ENCODE assay signal across 14 cellular contexts in the genomic region with DNA sequence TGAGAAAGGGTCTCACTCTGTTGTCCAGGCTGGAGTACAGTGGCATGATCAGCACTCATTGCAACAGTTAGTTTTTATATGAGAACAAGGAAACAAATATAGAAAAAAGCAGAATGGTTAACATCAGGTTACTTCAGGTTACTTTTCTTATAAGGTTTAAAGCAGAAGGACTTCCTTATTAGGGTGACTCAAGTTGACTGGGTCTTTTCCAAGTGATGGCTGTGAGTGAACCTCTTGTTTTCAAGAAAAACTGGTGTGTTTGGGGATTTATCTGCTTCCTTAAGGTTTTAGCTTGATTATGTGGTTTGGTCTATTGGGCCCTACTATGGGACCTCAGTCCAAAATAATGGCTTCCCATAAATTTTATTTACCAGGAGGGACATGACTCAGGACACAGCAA.
DNase-seq lines count a peak whose midpoint lies in the region; ATAC-seq and TF ChIP-seq lines count a peak whose summit lies in the region.
"Had no signal": no experiment of that assay in that cellular context is flagged by ENCODE, and none has a peak within 500 bp of the region (broad histone marks: within the 10 kb centered on the region; RNA-seq: fewer than 3 reads in every experiment).

No MANE protein-coding gene starts in this region.

- H3K4me1 Mint-ChIP-seq in activated CD4-positive, alpha-beta T cell treated with anti-CD3 and anti-CD28 coated beads, Interleukin-2, amount 10 ng/mL, durations not matched to agents 24 days and 14 days, result peaks cover 30% of the 10 kb centered on the region

- no peak overlapping the region for H3K4me2 ChIP-seq in IMR-90 (ENCODE audit: low read depth, low read length)
- H3K4me2 ChIP-seq in mammary epithelial cell (ENCODE audit: insufficient read depth, low read depth, low read length), result no peak overlapping the region

- no peak for TF ChIP-seq POLR2A in IMR-90 (IDR thresholded peaks at IDR 0.05; ENCODE audit: low read depth, low read length)
- no peak for TF ChIP-seq POLR2A in gastrocnemius medialis (IDR thresholded peaks at IDR 0.05)

- H3K4me3 Mint-ChIP-seq in activated CD4-positive, alpha-beta T cell treated with anti-CD3 and anti-CD28 coated beads, Interleukin-2, amount 10 ng/mL, durations not matched to agents 24 days and 14 days, result no peak overlapping the region
- H3K4me3 Mint-ChIP-seq: activated CD4-positive, alpha-beta memory T cell treated with anti-CD3 and anti-CD28 coated beads, Interleukin-2, amount 10 ng/mL, durations not matched to agents 7 days and 5 days; central memory CD8-positive, alpha-beta T cell had no signal

- TF ChIP-seq CTCF in AG04449 (IDR thresholded peaks at IDR 0.05; ENCODE audit: insufficient read depth, low read length, missing control alignments), result no peak
- no peak for TF ChIP-seq CTCF in IMR-90 (conservative IDR thresholded peaks at IDR 0.05; ENCODE audit: low read depth, low read length)
- TF ChIP-seq CTCF in mammary epithelial cell (conservative IDR thresholded peaks at IDR 0.05 in 1 of 2, IDR thresholded peaks at IDR 0.05 in 1 of 2; ENCODE audit: extremely low read depth in 1 of 2, insufficient read depth in 1 of 2, low read depth in 1 of 2, low read length in 2 of 2), result no peak
- TF ChIP-seq CTCF in kidney epithelial cell (IDR thresholded peaks at IDR 0.05; ENCODE audit: insufficient read depth, low read length, poor library complexity, severe bottlenecking), result no peak
- no peak for TF ChIP-seq CTCF in gastrocnemius medialis (IDR thresholded peaks at IDR 0.05 in 4 of 5, conservative IDR thresholded peaks at IDR 0.05 in 1 of 5)

- no peak overlapping the region for H4K91ac ChIP-seq in IMR-90 (ENCODE audit: insufficient read depth, low read depth, low read length)

- no peak overlapping the region; the same call in 1 of the 2 replicates for H3K27ac ChIP-seq in IMR-90 (ENCODE audit: insufficient read depth, low read length)
- peak overlapping the region; percentile 12 for H3K27ac ChIP-seq in mammary epithelial cell (ENCODE audit: insufficient read depth, low read depth, low read length)
- peak overlapping the region in 1 of 4 donors; percentile 22 for H3K27ac ChIP-seq in gastrocnemius medialis

- H4K8ac ChIP-seq in IMR-90 (ENCODE audit: low read depth in 2 of 2, low read length in 2 of 2), result peak overlapping the region; percentile 42 to 82; a peak in 2 of 4 replicates

- dilution Hi-C loops in IMR-90 (cut with HindIII; ENCODE audit: low sequenced_read_pairs, unreplicated experiment) (no loop called here), mammary epithelial cell (cut with HindIII; ENCODE audit: low sequenced_read_pairs) (loop anchor here (5.0 kb wide), 1 partner anchor 98 kb away; the partner anchor contains the start of gene ARRDC3)

- H2AFZ ChIP-seq in IMR-90 (replicated peaks; ENCODE audit: low read length, poor library complexity) (no peak overlapping the region), mammary epithelial cell (ENCODE audit: low read depth, low read length) (no peak overlapping the region)

- H2AK5ac ChIP-seq in IMR-90 (ENCODE audit: low read depth, low read length), result no peak overlapping the region

- H2BK15ac ChIP-seq in IMR-90 (ENCODE audit: low read depth, low read length), result peak overlapping the region; percentile 51; the same call in 1 of the 3 replicates

- CTCF ChIA-PET in AG04449 (lab: Yijun Ruan, JAX), result interaction anchor here (0.7 kb wide), 2 partner anchors 10 to 22 kb away, joined by 3 to 4 read pairs; no protein-coding TSS in a partner anchor
- CTCF ChIA-PET in IMR-90 (lab: Yijun Ruan, JAX), result no interaction called here
- CTCF ChIA-PET in mammary epithelial cell (lab: Charles Lee; ENCODE audit: low non-redundant PET), result no interaction called here

- no peak overlapping the region for H3K4me3 ChIP-seq in AG04449 (ENCODE audit: low read depth, low read length)
- H3K4me3 ChIP-seq in IMR-90 (ENCODE audit: insufficient read depth, low read depth, low read length), result no peak overlapping the region
- H3K4me3 ChIP-seq in mammary epithelial cell (replicated peaks in 1 of 3; ENCODE audit: insufficient read depth in 1 of 3, low read depth in 2 of 3, low read length in 3 of 3), result no peak overlapping the region
- H3K4me3 ChIP-seq in kidney epithelial cell (ENCODE audit: low read depth, low read length), result no peak overlapping the region
- no peak overlapping the region for H3K4me3 ChIP-seq in gastrocnemius medialis
- H3K4me3 ChIP-seq: lung had no signal

- H3K36me3 Mint-ChIP-seq in activated CD4-positive, alpha-beta T cell treated with anti-CD3 and anti-CD28 coated beads, Interleukin-2, amount 10 ng/mL, durations not matched to agents 24 days and 14 days (ENCODE audit: low read depth), result peaks cover 9% of the 10 kb centered on the region

- H2BK120ac ChIP-seq in IMR-90 (ENCODE audit: low read depth, low read length), result peak overlapping the region; percentile 83; the same call in 1 of the 2 replicates

- in situ Hi-C loops in IMR-90 (cut with MboI; ENCODE audit: low sequenced_read_pairs), result no loop called here
- in situ Hi-C loops in mammary epithelial cell (cut with MboI; ENCODE audit: low sequenced_read_pairs in 2 of 2), result loop anchor here in 1 of 2 donors (10.0 kb wide), 1 partner anchor 119 kb away; no protein-coding TSS in a partner anchor
- in situ Hi-C loops in gastrocnemius medialis (cut with MboI; ENCODE audit: low sequenced_read_pairs in 4 of 4), result no loop called here

- H3K23ac ChIP-seq in IMR-90 (ENCODE audit: low read depth, low read length), result no peak overlapping the region

- H3K14ac ChIP-seq in IMR-90 (replicated peaks; ENCODE audit: low read depth, low read length), result 0 out of 2 replicates have a peak overlapping the region, but pooled peaks have one; percentile 3

- H3K18ac ChIP-seq in IMR-90 (ENCODE audit: low read depth, low read length), result peak overlapping the region; percentile 99; the same call in 1 of the 2 replicates

- H3K27me3 Mint-ChIP-seq in activated CD4-positive, alpha-beta T cell treated with anti-CD3 and anti-CD28 coated beads, Interleukin-2, amount 10 ng/mL, durations not matched to agents 24 days and 14 days, result peaks cover 2% of the 10 kb centered on the region
- H3K27me3 Mint-ChIP-seq: activated CD4-positive, alpha-beta memory T cell treated with anti-CD3 and anti-CD28 coated beads, Interleukin-2, amount 10 ng/mL, durations not matched to agents 7 days and 5 days; central memory CD8-positive, alpha-beta T cell had no signal

- H3K9me1 ChIP-seq in IMR-90 (ENCODE audit: insufficient read depth, low read length), result 0 out of 2 replicates have a peak, but pooled peaks cover 4% of the 10 kb centered on the region

- no peak for TF ChIP-seq RAD21 in IMR-90 (IDR thresholded peaks at IDR 0.05; ENCODE audit: low read length)

- DNase-seq in AG04449 (ENCODE audit: low read depth, low spot score) (peak; percentile 57), IMR-90 (peak; percentile 81), mammary epithelial cell (peak; percentile 28), kidney epithelial cell (ENCODE audit: low read depth) (peak; percentile 57), NCI-H2227 treated with DMSO at 0.1 percent for 48 hours (lab: John Stamatoyannopoulos, UW) (no peak), gastrocnemius medialis (no peak)
- DNase-seq in effector CD4-positive, alpha-beta T cell, result no peak
- no peak for DNase-seq in activated CD4-positive, alpha-beta T cell treated with anti-CD3 and anti-CD28 coated beads, Interleukin-2, amount 10 ng/mL, durations not matched to agents 24 days and 14 days
- DNase-seq: activated CD4-positive, alpha-beta memory T cell treated with anti-CD3 and anti-CD28 coated beads, Interleukin-2, amount 10 ng/mL, durations not matched to agents 7 days and 5 days; head of caudate nucleus; NCI-H2171 treated with DMSO at 0.1 percent for 48 hours; OCI-M1 had no signal

- H3K4ac ChIP-seq in IMR-90 (ENCODE audit: low read depth, low read length), result no peak overlapping the region; the same call in 1 of the 2 replicates

- intact Hi-C loops in IMR-90 (cut with micrococcal nuclease), result loop anchor here (5.0 to 10.0 kb wide), 2 partner anchors 117 to 349 kb away; no protein-coding TSS in a partner anchor
- intact Hi-C loops in mammary epithelial cell (cut with micrococcal nuclease), result loop anchor here (5.0 kb wide), 2 partner anchors 57 to 122 kb away; no protein-coding TSS in a partner anchor
- intact Hi-C loops in gastrocnemius medialis (cut with DNase I; ENCODE audit: low total_unique reads), result no loop called here
- intact Hi-C loops in activated CD4-positive, alpha-beta T cell treated with anti-CD3 and anti-CD28 coated beads, Interleukin-2, amount 10 ng/mL, durations not matched to agents 24 days and 14 days (cut with micrococcal nuclease), result no loop called here

- H2AK9ac ChIP-seq in IMR-90 (replicated peaks; ENCODE audit: low read depth, low read length, poor library complexity), result no peak overlapping the region

- H4K5ac ChIP-seq in IMR-90 (ENCODE audit: low read depth, low read length), result no peak overlapping the region

- H3K56ac ChIP-seq in IMR-90 (ENCODE audit: extremely low read depth, insufficient read depth, low read length), result no peak overlapping the region

- H3K27ac Mint-ChIP-seq in activated CD4-positive, alpha-beta T cell treated with anti-CD3 and anti-CD28 coated beads, Interleukin-2, amount 10 ng/mL, durations not matched to agents 24 days and 14 days, result no peak overlapping the region
- H3K27ac Mint-ChIP-seq: activated CD4-positive, alpha-beta memory T cell treated with anti-CD3 and anti-CD28 coated beads, Interleukin-2, amount 10 ng/mL, durations not matched to agents 7 days and 5 days had no signal

- peaks cover 22% of the 10 kb centered on the region for H3K9me3 Mint-ChIP-seq in activated CD4-positive, alpha-beta T cell treated with anti-CD3 and anti-CD28 coated beads, Interleukin-2, amount 10 ng/mL, durations not matched to agents 24 days and 14 days
- H3K9me3 Mint-ChIP-seq: central memory CD8-positive, alpha-beta T cell had no signal

- BruUV-seq in IMR-90 (replicated peaks; lab: Mats Ljungman, UMichigan) (no TSS peak), mammary epithelial cell (replicated peaks; lab: Mats Ljungman, UMichigan) (no TSS peak)

- H3K9ac ChIP-seq in IMR-90 (ENCODE audit: low read depth, low read length) (no peak overlapping the region), mammary epithelial cell (ENCODE audit: insufficient read depth, low read length) (no peak overlapping the region)

- no peaks in the 10 kb centered on the region for H3K36me3 ChIP-seq in IMR-90 (ENCODE audit: control insufficient read depth, insufficient read depth, low read length)
- H3K36me3 ChIP-seq in mammary epithelial cell (ENCODE audit: insufficient read depth, low read length), result no peaks in the 10 kb centered on the region
- no peaks in the 10 kb centered on the region for H3K36me3 ChIP-seq in kidney epithelial cell (ENCODE audit: control insufficient read depth, insufficient read depth, low read length)
- no peaks in the 10 kb centered on the region for H3K36me3 ChIP-seq in gastrocnemius medialis

- no peaks in the 10 kb centered on the region for H3K79me1 ChIP-seq in IMR-90 (ENCODE audit: low read depth in 1 of 2, low read length in 2 of 2)

- no peaks in the 10 kb centered on the region for H4K20me1 ChIP-seq in IMR-90 (ENCODE audit: insufficient read depth, low read length)
- no peaks in the 10 kb centered on the region for H4K20me1 ChIP-seq in mammary epithelial cell (ENCODE audit: insufficient read depth, low read length)

- H3K27me3 ChIP-seq in IMR-90 (ENCODE audit: control insufficient read depth, insufficient read depth, low read length) (no peaks in the 10 kb centered on the region), mammary epithelial cell (ENCODE audit: insufficient read depth, low read length) (no peaks in the 10 kb centered on the region), kidney epithelial cell (ENCODE audit: control insufficient read depth, insufficient read depth, low read length) (no peaks in the 10 kb centered on the region), gastrocnemius medialis (no peaks in the 10 kb centered on the region)

- H2BK5ac ChIP-seq in IMR-90 (ENCODE audit: low read depth, low read length, poor library complexity, severe bottlenecking), result peak overlapping the region; percentile 83

- H3K4me1 ChIP-seq in IMR-90 (ENCODE audit: control insufficient read depth, insufficient read depth, low read length) (peaks cover 17% of the 10 kb centered on the region), mammary epithelial cell (ENCODE audit: insufficient read depth, low read length) (peaks cover 31% of the 10 kb centered on the region), gastrocnemius medialis (peaks cover 10% of the 10 kb centered on the region in 2 donors)

- H3K79me2 ChIP-seq in mammary epithelial cell (ENCODE audit: insufficient read depth, low read length), result no peaks in the 10 kb centered on the region

- no peaks in the 10 kb centered on the region for H3K9me3 ChIP-seq in IMR-90 (ENCODE audit: control insufficient read depth, insufficient read depth, low read length)
- no peaks in the 10 kb centered on the region for H3K9me3 ChIP-seq in mammary epithelial cell (replicated peaks; ENCODE audit: insufficient read depth, low read length)
- no peaks in the 10 kb centered on the region for H3K9me3 ChIP-seq in gastrocnemius medialis

- POLR2A ChIA-PET in AG04449 (lab: Yijun Ruan, JAX) (no interaction called here), IMR-90 (lab: Charles Lee; ENCODE audit: unreplicated experiment) (interaction anchor here (0.7 kb wide), 1 partner anchor 100 kb away, joined by 3 read pairs; no protein-coding TSS in a partner anchor)

- ATAC-seq in IMR-90 (ENCODE audit: low read depth) (no peak), gastrocnemius medialis (no peak)

- peak overlapping the region; percentile 76 for H2BK20ac ChIP-seq in IMR-90 (ENCODE audit: low read depth, low read length)

Comparison
In these comparisons a context has a peak if more than half of its experiments do, and no peak if none do; other contexts are left out.
1. DNase-seq: peak in AG04449 (single experiment), IMR-90 (single experiment), mammary epithelial cell (single experiment) and kidney epithelial cell (single experiment); none in effector CD4-positive, alpha-beta T cell (single experiment), NCI-H2227 treated with DMSO at 0.1 percent for 48 hours (single experiment), gastrocnemius medialis (0 of 2) and activated CD4-positive, alpha-beta T cell treated with anti-CD3 and anti-CD28 coated beads, Interleukin-2, amount 10 ng/mL, durations not matched to agents 24 days and 14 days (single experiment).
2. intact Hi-C loops: an anchor here in IMR-90 (5.0 to 10.0 kb wide) and mammary epithelial cell (5.0 kb wide); none called in gastrocnemius medialis and activated CD4-positive, alpha-beta T cell treated with anti-CD3 and anti-CD28 coated beads, Interleukin-2, amount 10 ng/mL, durations not matched to agents 24 days and 14 days.